Comparison of ENCODE assay signal across 9 cellular contexts in genomic region chr2:64945973-64946736, GRCh38. TPM values are rescaled to one million over a fixed set of nuclear protein-coding genes. Genes with fewer than 3 reads are reported as not detected.
DNase-seq lines count a peak whose midpoint lies in the region; ATAC-seq, FAIRE-seq and TF ChIP-seq lines count a peak whose summit lies in the region.
"Had no signal": no experiment of that assay in that cellular context is flagged by ENCODE, and none has a peak within 500 bp of the region (broad histone marks: within the 10 kb centered on the region; RNA-seq: fewer than 3 reads in every experiment).

No MANE protein-coding gene starts in this region.

- no peaks in the 10 kb centered on the region for H3K27me3 ChIP-seq in astrocyte (ENCODE audit: insufficient read depth, low read length)

- H3K27me3 Mint-ChIP-seq in T-cell, result no peaks in the 10 kb centered on the region
- peaks cover 18% of the 10 kb centered on the region for H3K27me3 Mint-ChIP-seq in astrocyte (ENCODE audit: low read depth, unreplicated experiment)

- no peak for FAIRE-seq in astrocyte (lab: Jason Lieb, UNC)

- no peak overlapping the region for H3K27ac ChIP-seq in astrocyte (ENCODE audit: low read depth, low read length)

- no peaks in the 10 kb centered on the region for H3K36me3 ChIP-seq in astrocyte (ENCODE audit: insufficient read depth, low read length)

- peak overlapping the region; percentile 7 for H3K4me2 ChIP-seq in astrocyte (ENCODE audit: low read length)

- CTCF ChIA-PET in T-cell (lab: Charles Lee), result interaction anchor here (0.6 kb wide), 2 partner anchors 22 to 28 kb away, joined by 3 to 4 read pairs; no protein-coding TSS in a partner anchor

- no peaks in the 10 kb centered on the region for H3K79me2 ChIP-seq in astrocyte (ENCODE audit: insufficient read depth, low read length)

- peak overlapping the region; percentile 89 to 92 for H3K27ac Mint-ChIP-seq in T-cell
- H3K27ac Mint-ChIP-seq in astrocyte (ENCODE audit: unreplicated experiment), result no peak overlapping the region

- POLR2A ChIA-PET in T-cell (lab: Charles Lee), result interaction anchor here (0.6 to 0.8 kb wide), 2 partner anchors 7 to 417 kb away, joined by 4 to 8 read pairs; no protein-coding TSS in a partner anchor

- H3K9me3 Mint-ChIP-seq in T-cell, result no peaks in the 10 kb centered on the region
- H3K9me3 Mint-ChIP-seq in astrocyte (ENCODE audit: unreplicated experiment), result peaks cover 2% of the 10 kb centered on the region

- no peak overlapping the region for H3K4me3 ChIP-seq in astrocyte (ENCODE audit: insufficient read depth, low read depth, low read length)

- H3K36me3 Mint-ChIP-seq in T-cell (no peaks in the 10 kb centered on the region), astrocyte (ENCODE audit: low read depth, unreplicated experiment) (no peaks in the 10 kb centered on the region)

- no peaks in the 10 kb centered on the region for H4K20me1 ChIP-seq in astrocyte (ENCODE audit: insufficient read depth, low read length)

- H3K4me3 Mint-ChIP-seq in T-cell (peak overlapping the region; percentile 51 to 80 (median 62)), astrocyte (ENCODE audit: unreplicated experiment) (no peak overlapping the region)
- H3K4me3 Mint-ChIP-seq: neural crest cell had no signal

- no peak for TF ChIP-seq CTCF in astrocyte (IDR thresholded peaks at IDR 0.05; ENCODE audit: insufficient read depth, low read depth, low read length)

- intact Hi-C loops in Right ventricle myocardium inferior (cut with DNase I), result no loop called here

- H3K4me1 ChIP-seq in astrocyte (ENCODE audit: insufficient read depth, low read length), result peaks cover 5% of the 10 kb centered on the region

- no peaks in the 10 kb centered on the region for H3K9me3 ChIP-seq in astrocyte (ENCODE audit: insufficient read depth, low read depth, low read length)

- H2AFZ ChIP-seq in astrocyte (ENCODE audit: low read depth, low read length), result peak overlapping the region; percentile 48

- ATAC-seq in GM18909 (IDR thresholded peaks at IDR 0.05; ENCODE audit: poor library complexity, unreplicated experiment) (peak; percentile 89), HG03045 (IDR thresholded peaks at IDR 0.05; ENCODE audit: unreplicated experiment) (peak; percentile 81), T-cell (replicated peaks in 1 of 4) (peak; percentile 87 to 97 (median 96)), Right ventricle myocardium inferior (no peak)

- H3K4me1 Mint-ChIP-seq in T-cell, result peaks cover 32 to 49% (median 44%) of the 10 kb centered on the region in 3 donors
- H3K4me1 Mint-ChIP-seq in astrocyte (ENCODE audit: low read depth, unreplicated experiment), result peaks cover 7% of the 10 kb centered on the region
- H3K4me1 Mint-ChIP-seq: neural crest cell had no signal

- H3K9ac ChIP-seq in astrocyte (ENCODE audit: low read length), result no peak overlapping the region

- DNase-seq in T-cell, result peak; percentile 9 to 70 (median 44)
- no peak for DNase-seq in astrocyte (ENCODE audit: low read depth)
- peak; percentile 26 to 39 for DNase-seq in stimulated activated CD4-positive, alpha-beta T cell treated with anti-CD3 and anti-CD28 coated beads, Interleukin-1b, Interleukin-23, amount 100 ng/mL, for 4 hours (ENCODE audit: low read depth in 2 of 2)
- DNase-seq in T1000 (lab: John Stamatoyannopoulos, UW), result no peak
- DNase-seq in Right ventricle myocardium inferior (ENCODE audit: missing footprints), result no peak
- no peak for DNase-seq in middle frontal gyrus (ENCODE audit: extremely low spot score, low spot score)

RNA-seq across cellular contexts. Expression of gene SLC1A4, which starts 43.0 kb away (rescaled TPM):
- total RNA-seq in T-cell (10 to 100 TPM in 2 of 5 donors, 1 to 10 TPM in 3; 1.9 to 13.8 (median 9.8) TPM), astrocyte (45.9 and 48.9 TPM in 2 replicates), Right ventricle myocardium inferior (6.5 TPM)

Comparison
In these comparisons a context has a peak if more than half of its experiments do, and no peak if none do; other contexts are left out.
1. DNase-seq: peak in T-cell (34 of 34) and stimulated activated CD4-positive, alpha-beta T cell treated with anti-CD3 and anti-CD28 coated beads, Interleukin-1b, Interleukin-23, amount 100 ng/mL, for 4 hours (2 of 2); none in astrocyte (single experiment), T1000 (single experiment), Right ventricle myocardium inferior (single experiment) and middle frontal gyrus (single experiment).